Comparison of ENCODE assay signal across 8 cellular contexts in genomic region chr1:38859561-38860463, GRCh38. TPM values are rescaled to one million over a fixed set of nuclear protein-coding genes. Genes with fewer than 3 reads are reported as not detected.
DNase-seq lines count a peak whose midpoint lies in the region; ATAC-seq and TF ChIP-seq lines count a peak whose summit lies in the region.

TSS of gene RRAGC (minus strand) at chr1:38859772. CDS start at chr1:38859646, 126 bp downstream.

- H3F3A ChIP-seq in PC-3 (ENCODE audit: low read length, unreplicated experiment), result no peaks in the 10 kb centered on the region

- H3K4me2 ChIP-seq in PC-3 (ENCODE audit: low read length), result peak within 1 kb of the TSS; percentile 100

- H3K27ac ChIP-seq in PC-3 (ENCODE audit: low read length) (peak within 1 kb of the TSS; percentile 60), epithelial cell of prostate (peak within 1 kb of the TSS; percentile 91)

- peaks cover 4% of the 10 kb centered on the region; the same call in 1 of the 2 replicates for H4K20me1 ChIP-seq in PC-3 (ENCODE audit: low read length)

- POLR2A ChIA-PET in PC-3 (lab: Charles Lee; ENCODE audit: unreplicated experiment), result interaction anchor here (0.5 to 0.6 kb wide), 2 partner anchors 102 to 168 kb away, joined by 3 to 4 read pairs; no protein-coding TSS in a partner anchor

- DNase-seq in DMS153 treated with DMSO at 0.1 percent for 48 hours (lab: John Stamatoyannopoulos, UW; ENCODE audit: unreplicated experiment) (peak; percentile 99), PC-3 (peak; percentile 97), activated T-cell treated with anti-CD3 and anti-CD28 coated beads for 48 hours (ENCODE audit: low read depth) (peak; percentile 97), epithelial cell of prostate (ENCODE audit: low read depth, low spot score) (peak; percentile 85), mucosa of descending colon (peak; percentile 99 to 100 (median 100))
- DNase-seq in Jurkat, Clone E6-1 (ENCODE audit: low read depth, low spot score), result peak; percentile 91
- DNase-seq in stimulated activated CD8-positive, alpha-beta memory T cell treated with anti-CD3 and anti-CD28 coated beads, Interleukin-4, amount 100 ng/mL, for 1 hour (ENCODE audit: low read depth in 2 of 2, low spot score in 1 of 2), result peak; percentile 97

- peak within 1 kb of the TSS; percentile 100 for H2AFZ ChIP-seq in PC-3 (ENCODE audit: low read length)

- intact Hi-C loops in PC-3 (cut with micrococcal nuclease) (no loop called here), mucosa of descending colon (cut with DNase I, micrococcal nuclease) (no loop called here)

- H3K4me1 ChIP-seq in PC-3 (ENCODE audit: insufficient read depth, low read length) (peaks cover 10% of the 10 kb centered on the region), mucosa of descending colon (ENCODE audit: low read depth) (peaks cover 19% of the 10 kb centered on the region)

- BruUV-seq in PC-3 (replicated peaks; lab: Mats Ljungman, UMichigan), result TSS peak; percentile 61

- TF ChIP-seq CTCF in PC-3 (conservative IDR thresholded peaks at IDR 0.05; ENCODE audit: low read depth, low read length) (no peak), mucosa of descending colon (IDR thresholded peaks at IDR 0.05) (no peak)

- peak within 1 kb of the TSS; percentile 90 for H3K4me3 ChIP-seq in Jurkat, Clone E6-1 (ENCODE audit: low read length)
- peak within 1 kb of the TSS; percentile 95 for H3K4me3 ChIP-seq in PC-3 (ENCODE audit: low read length)
- H3K4me3 ChIP-seq in mucosa of descending colon, result peak within 1 kb of the TSS; percentile 91

- H3K9me2 ChIP-seq in PC-3 (replicated peaks; ENCODE audit: low read length), result no peaks in the 10 kb centered on the region

- H3K36me3 ChIP-seq in PC-3 (ENCODE audit: low read depth, low read length) (peaks cover 16% of the 10 kb centered on the region), mucosa of descending colon (ENCODE audit: low read depth) (no peaks in the 10 kb centered on the region)

- ATAC-seq in GM21619 (IDR thresholded peaks at IDR 0.05; ENCODE audit: unreplicated experiment), result peak; percentile 87
- peak; percentile 94 for ATAC-seq in PC-3
- ATAC-seq in mucosa of descending colon, result peak; percentile 95

- peak within 1 kb of the TSS; percentile 80 for H3K9ac ChIP-seq in PC-3 (ENCODE audit: low read length)

- H3K9me3 ChIP-seq in PC-3 (ENCODE audit: low read length), result no peaks in the 10 kb centered on the region
- no peaks in the 10 kb centered on the region for H3K9me3 ChIP-seq in mucosa of descending colon

- H3K27me3 ChIP-seq in PC-3 (ENCODE audit: low read length), result no peaks in the 10 kb centered on the region

- peaks cover 16% of the 10 kb centered on the region for H3K79me2 ChIP-seq in PC-3 (ENCODE audit: low read length)

- CTCF ChIA-PET in PC-3 (lab: Charles Lee), result no interaction called here

RNA-seq across cellular contexts. Expression of gene RRAGC, which starts in this region (rescaled TPM):
- 16.3 TPM for polyA plus RNA-seq in Jurkat, Clone E6-1 (2012; ENCODE audit: insufficient read depth, insufficient read length)
- total RNA-seq in PC-3 (2014; rRNA removed) (7.0 and 10.0 TPM in 2 replicates), mucosa of descending colon (10 to 100 TPM; 29.7 to 41.7 (median 32.5) TPM)

Comparison
In these comparisons a context has a peak if more than half of its experiments do, and no peak if none do; other contexts are left out.
1. Peak in every context shown above with its lines: DNase-seq, ATAC-seq, H3K4me3 ChIP-seq and H3K27ac ChIP-seq.